In genomic region chr5:122788996-122789395, GRCh38 we compare ENCODE assay signal across 15 cellular contexts.
"Had no signal": no experiment of that assay in that cellular context is flagged by ENCODE, and none has a peak within 500 bp of the region (broad histone marks: within the 10 kb centered on the region; RNA-seq: fewer than 3 reads in every experiment).

No MANE protein-coding gene starts in this region.

- DNase-seq: activated CD4-positive, alpha-beta T cell treated with anti-CD3 and anti-CD28 coated beads for 4 hours; activated CD8-positive, alpha-beta memory T cell treated with anti-CD3 and anti-CD28 coated beads, Interleukin-2, amount 50 U/mL, for 4 hours; activated CD8-positive, alpha-beta T cell treated with anti-CD3 and anti-CD28 coated beads for 36 hours; activated naive CD4-positive, alpha-beta T cell; effector CD4-positive, alpha-beta T cell; foreskin melanocyte; head of caudate nucleus; islet precursor cell; left ventricle myocardium inferior; mesenchymal stem cell; stimulated activated CD4-positive, alpha-beta T cell treated with anti-CD3 and anti-CD28 coated beads, Interleukin-4, amount 100 ng/mL, for 1 hour; T1000; thyroid gland; uterus had no signal

- H3K27me3 ChIP-seq: cardiac muscle cell, thyroid gland, uterus had no signal

- H3K4me3 ChIP-seq: cardiac muscle cell, left ventricle myocardium inferior, thyroid gland, uterus had no signal

- H3K36me3 ChIP-seq: cardiac muscle cell, left ventricle myocardium inferior, thyroid gland, uterus had no signal

- H3K4me1 ChIP-seq: left ventricle myocardium inferior, uterus had no signal

- ATAC-seq: activated CD8-positive, alpha-beta T cell treated with anti-CD3 and anti-CD28 coated beads for 36 hours had no signal

- H3K9me3 ChIP-seq: thyroid gland had no signal

- H3K27ac ChIP-seq: cardiac muscle cell, left ventricle myocardium inferior, thyroid gland, uterus had no signal
